29 cellular contexts compared by ENCODE assay signal in genomic region chr7:158524749-158525635, GRCh38.
"Had no signal": no experiment of that assay in that cellular context is flagged by ENCODE, and none has a peak within 500 bp of the region (broad histone marks: within the 10 kb centered on the region; RNA-seq: fewer than 3 reads in every experiment).

No MANE protein-coding gene starts in this region.

- FAIRE-seq: astrocyte, endothelial cell of umbilical vein had no signal

- H3K9me3 Mint-ChIP-seq: activated CD8-positive, alpha-beta T cell treated with anti-CD3 and anti-CD28 coated beads for 36 hours; activated naive CD4-positive, alpha-beta T cell treated with anti-CD3 and anti-CD28 coated beads, Interleukin-2, amount 50 U/mL, for 24 hours; central memory CD8-positive, alpha-beta T cell; effector memory CD8-positive, alpha-beta T cell; immature natural killer cell had no signal

- H3K27ac Mint-ChIP-seq: activated CD4-positive, alpha-beta T cell treated with anti-CD3 and anti-CD28 coated beads, Interleukin-2, amount 10 ng/mL, durations not matched to agents 7 days and 5 days; activated CD8-positive, alpha-beta memory T cell treated with anti-CD3 and anti-CD28 coated beads, Interleukin-2, amount 10 ng/mL, durations not matched to agents 7 days and 5 days; activated CD8-positive, alpha-beta T cell treated with anti-CD3 and anti-CD28 coated beads for 36 hours; activated naive CD4-positive, alpha-beta T cell treated with anti-CD3 and anti-CD28 coated beads, Interleukin-2, amount 50 U/mL, for 24 hours; effector memory CD8-positive, alpha-beta T cell; immature natural killer cell; mesothelial cell of epicardium; naive thymus-derived CD8-positive, alpha-beta T cell had no signal

- H3K27ac ChIP-seq: adrenal gland, breast epithelium, colonic mucosa, dorsolateral prefrontal cortex, hepatocyte, neural progenitor cell, prostate gland, stomach, transverse colon, uterus had no signal

- H3K4me1 Mint-ChIP-seq: activated CD4-positive, alpha-beta T cell treated with anti-CD3 and anti-CD28 coated beads, Interleukin-2, amount 10 ng/mL, durations not matched to agents 7 days and 5 days; activated CD8-positive, alpha-beta memory T cell treated with anti-CD3 and anti-CD28 coated beads, Interleukin-2, amount 10 ng/mL, durations not matched to agents 7 days and 5 days; activated naive CD4-positive, alpha-beta T cell treated with anti-CD3 and anti-CD28 coated beads, Interleukin-2, amount 50 U/mL, for 24 hours; central memory CD8-positive, alpha-beta T cell; naive thymus-derived CD8-positive, alpha-beta T cell had no signal

- H3K27me3 Mint-ChIP-seq: activated CD4-positive, alpha-beta T cell treated with anti-CD3 and anti-CD28 coated beads, Interleukin-2, amount 10 ng/mL, durations not matched to agents 7 days and 5 days; activated CD8-positive, alpha-beta memory T cell treated with anti-CD3 and anti-CD28 coated beads, Interleukin-2, amount 10 ng/mL, durations not matched to agents 7 days and 5 days; activated naive CD4-positive, alpha-beta T cell treated with anti-CD3 and anti-CD28 coated beads, Interleukin-2, amount 50 U/mL, for 24 hours had no signal

- H3K9ac ChIP-seq: neural progenitor cell had no signal

- H3K27me3 ChIP-seq: adrenal gland, colonic mucosa, dorsolateral prefrontal cortex, hepatocyte, neural progenitor cell, transverse colon, uterus had no signal

- ATAC-seq: activated CD8-positive, alpha-beta memory T cell treated with anti-CD3 and anti-CD28 coated beads, Interleukin-2, amount 10 ng/mL, durations not matched to agents 7 days and 5 days; activated CD8-positive, alpha-beta T cell treated with anti-CD3 and anti-CD28 coated beads for 36 hours; effector memory CD8-positive, alpha-beta T cell; esophagus mucosa; left ventricle myocardium superior; naive thymus-derived CD8-positive, alpha-beta T cell had no signal

- H3K4me2 ChIP-seq: hepatocyte, neural progenitor cell had no signal

- H3K79me2 ChIP-seq: hepatocyte had no signal

- H3K9me3 ChIP-seq: adrenal gland, breast epithelium, colonic mucosa, prostate gland, stomach, transverse colon, uterus had no signal

- H3K4me3 ChIP-seq: adrenal gland, breast epithelium, colonic mucosa, dorsolateral prefrontal cortex, hepatocyte, neural progenitor cell, prostate gland, stomach, transverse colon, uterus had no signal

- H3K36me3 ChIP-seq: adrenal gland, breast epithelium, colonic mucosa, neural progenitor cell, prostate gland, stomach, transverse colon, uterus had no signal

- H3K4me3 Mint-ChIP-seq: activated CD4-positive, alpha-beta T cell treated with anti-CD3 and anti-CD28 coated beads, Interleukin-2, amount 10 ng/mL, durations not matched to agents 7 days and 5 days; activated CD8-positive, alpha-beta memory T cell treated with anti-CD3 and anti-CD28 coated beads, Interleukin-2, amount 10 ng/mL, durations not matched to agents 7 days and 5 days; activated CD8-positive, alpha-beta T cell treated with anti-CD3 and anti-CD28 coated beads for 36 hours; activated naive CD4-positive, alpha-beta T cell treated with anti-CD3 and anti-CD28 coated beads, Interleukin-2, amount 50 U/mL, for 24 hours; central memory CD8-positive, alpha-beta T cell; effector memory CD8-positive, alpha-beta T cell; immature natural killer cell; mesothelial cell of epicardium; neural progenitor cell had no signal

- H2AFZ ChIP-seq: hepatocyte, neural progenitor cell had no signal

- DNase-seq: activated CD4-positive, alpha-beta T cell treated with anti-CD3 and anti-CD28 coated beads, Interleukin-2, amount 10 ng/mL, durations not matched to agents 7 days and 5 days; activated CD4-positive, CD25-positive, alpha-beta regulatory T cell treated with anti-CD3 and anti-CD28 coated beads, Interleukin-2, amount 50 U/mL, for 72 hours; activated CD8-positive, alpha-beta memory T cell treated with anti-CD3 and anti-CD28 coated beads, Interleukin-2, amount 10 ng/mL, durations not matched to agents 7 days and 5 days; activated CD8-positive, alpha-beta T cell treated with anti-CD3 and anti-CD28 coated beads for 36 hours; activated gamma-delta T cell; activated T-cell treated with anti-CD3 and anti-CD28 coated beads for 4 hours; adrenal gland; colonic mucosa; dorsolateral prefrontal cortex; effector memory CD8-positive, alpha-beta T cell; foreskin melanocyte; immature natural killer cell; left ventricle myocardium superior; mammary epithelial cell; naive thymus-derived CD8-positive, alpha-beta T cell; stimulated activated CD4-positive, alpha-beta T cell treated with anti-CD3 and anti-CD28 coated beads, Interleukin-4, amount 100 ng/mL, for 4 hours; transverse colon; uterus had no signal

- H3K4me1 ChIP-seq: adrenal gland, breast epithelium, colonic mucosa, neural progenitor cell, prostate gland, stomach, transverse colon, uterus had no signal
